In the genomic region with DNA sequence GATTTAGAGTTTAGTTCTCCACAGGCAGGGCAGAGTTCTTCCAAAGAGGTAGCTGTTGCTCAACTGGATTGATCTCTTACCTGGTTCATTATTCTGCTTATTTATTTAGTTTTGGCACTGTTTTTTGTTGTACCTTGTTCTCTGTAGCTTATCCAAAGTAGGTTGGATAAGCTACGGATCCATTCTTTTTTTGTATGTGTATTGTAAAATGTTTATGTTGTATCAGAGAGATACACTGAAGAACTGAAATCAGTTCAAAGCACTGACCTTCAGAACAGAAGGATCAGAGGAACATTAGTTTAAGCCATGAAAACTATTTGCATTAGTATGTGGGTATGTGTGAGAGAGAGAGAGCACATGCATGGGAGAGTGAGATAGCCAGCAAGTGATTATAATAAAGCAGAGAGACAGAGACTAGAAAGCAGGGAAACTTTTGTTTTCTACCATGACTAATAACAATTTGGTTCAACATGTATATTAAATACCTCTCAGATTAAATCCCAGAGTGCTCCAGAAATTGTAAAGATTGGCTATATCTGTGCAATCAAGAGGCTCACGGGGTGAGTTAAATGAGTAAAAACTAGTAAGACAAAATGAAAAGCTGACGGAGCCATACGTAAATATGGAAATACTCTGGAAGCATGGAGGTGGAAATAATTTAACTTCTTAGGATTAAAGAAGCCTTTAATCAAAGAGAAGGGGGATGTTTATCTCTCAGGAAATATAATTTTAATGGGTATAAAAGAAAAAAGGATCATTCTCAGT, we compare ENCODE assay signal across 13 cellular contexts. TPM values are rescaled to one million over a fixed set of nuclear protein-coding genes. Genes with fewer than 3 reads are reported as not detected.
DNase-seq lines count a peak whose midpoint lies in the region; ATAC-seq and TF ChIP-seq lines count a peak whose summit lies in the region.
"Had no signal": no experiment of that assay in that cellular context is flagged by ENCODE, and none has a peak within 500 bp of the region (broad histone marks: within the 10 kb centered on the region; RNA-seq: fewer than 3 reads in every experiment).

No MANE protein-coding gene starts in this region.

- H4K20me1 ChIP-seq in BLaER1 (peaks cover 100% of the 10 kb centered on the region), GM23338 (replicated peaks; ENCODE audit: insufficient read depth) (0 out of 2 replicates have a peak, but pooled peaks cover 14% of the 10 kb centered on the region)

- no peak for TF ChIP-seq CTCF in GM23338 (conservative IDR thresholded peaks at IDR 0.05; ENCODE audit: low read depth in 2 of 2)

- H3K36me3 ChIP-seq in BLaER1 (peaks cover 65% of the 10 kb centered on the region), GM23338 (ENCODE audit: insufficient read depth) (no peaks in the 10 kb centered on the region)
- peaks cover 0 to 3% (median 0%) of the 10 kb centered on the region in 3 experiments for H3K36me3 ChIP-seq in naive thymus-derived CD4-positive, alpha-beta T cell (ENCODE audit: control insufficient read depth in 2 of 3, insufficient read depth in 3 of 3, low read length in 3 of 3)
- H3K36me3 ChIP-seq: ovary had no signal

- DNase-seq in GM23338 (ENCODE audit: low spot score) (no peak), nucleus accumbens (lab: John Stamatoyannopoulos, UW) (no peak), GM19240 (ENCODE audit: insufficient read length, low spot score) (no peak)
- DNase-seq in activated naive CD8-positive, alpha-beta T cell treated with anti-CD3 and anti-CD28 coated beads, Interleukin-2, amount 10 ng/mL, durations not matched to agents 7 days and 5 days, result no peak
- DNase-seq in naive thymus-derived CD4-positive, alpha-beta T cell, result no peak
- DNase-seq in activated effector memory CD4-positive, alpha-beta T cell treated with anti-CD3 and anti-CD28 coated beads, Interleukin-2, amount 50 U/mL, for 16 hours, result no peak
- DNase-seq: head of caudate nucleus, left lung, NCI-H187 treated with DMSO at 0.1 percent for 48 hours, ovary had no signal

- H3K4me1 ChIP-seq in BLaER1, result peaks cover 47% of the 10 kb centered on the region
- H3K4me1 ChIP-seq in GM23338 (ENCODE audit: insufficient read depth), result peaks cover 6% of the 10 kb centered on the region; the same call in 1 of the 2 replicates
- peaks cover 18 to 28% of the 10 kb centered on the region in 2 donors for H3K4me1 ChIP-seq in naive thymus-derived CD4-positive, alpha-beta T cell (ENCODE audit: control insufficient read depth in 2 of 2, insufficient read depth in 2 of 2, low read length in 2 of 2)

- POLR2A ChIA-PET in activated naive CD8-positive, alpha-beta T cell treated with anti-CD3 and anti-CD28 coated beads, Interleukin-2, amount 10 ng/mL, durations not matched to agents 7 days and 5 days (lab: Charles Lee), result interaction anchor here (1.7 kb wide), 1 partner anchor 40 kb away, joined by 5 read pairs; a partner anchor contains a TSS
- POLR2A ChIA-PET in naive thymus-derived CD4-positive, alpha-beta T cell (lab: Charles Lee), result interaction anchor here (0.7 kb wide), 1 partner anchor 1533 kb away, joined by 3 read pairs; no protein-coding TSS in a partner anchor

- H3K36me3 Mint-ChIP-seq in GM23338 (ENCODE audit: low read depth), result peaks cover 10% of the 10 kb centered on the region; the same call in 2 of the 3 replicates
- H3K36me3 Mint-ChIP-seq in activated naive CD8-positive, alpha-beta T cell treated with anti-CD3 and anti-CD28 coated beads, Interleukin-2, amount 10 ng/mL, durations not matched to agents 7 days and 5 days, result peaks cover 30% of the 10 kb centered on the region
- peaks cover 6 to 25% (median 16%) of the 10 kb centered on the region in 5 donors for H3K36me3 Mint-ChIP-seq in naive thymus-derived CD4-positive, alpha-beta T cell

- CTCF ChIA-PET in naive thymus-derived CD4-positive, alpha-beta T cell (lab: Charles Lee), result interaction anchor here (0.7 kb wide), 1 partner anchor 116 kb away, joined by 3 read pairs; no protein-coding TSS in a partner anchor

- H3K79me2 ChIP-seq in GM23338 (replicated peaks; ENCODE audit: insufficient read depth), result peaks cover 71% of the 10 kb centered on the region

- H2AFZ ChIP-seq in GM23338, result no peak overlapping the region

- intact Hi-C loops in naive thymus-derived CD4-positive, alpha-beta T cell (cut with micrococcal nuclease), result no loop called here

- no peak overlapping the region for H3K9ac ChIP-seq in BLaER1

- H3K27me3 Mint-ChIP-seq in GM23338 (ENCODE audit: insufficient read depth, low read depth, poor library complexity), result peaks cover 3% of the 10 kb centered on the region
- no peaks in the 10 kb centered on the region for H3K27me3 Mint-ChIP-seq in activated naive CD8-positive, alpha-beta T cell treated with anti-CD3 and anti-CD28 coated beads, Interleukin-2, amount 10 ng/mL, durations not matched to agents 7 days and 5 days
- no peaks in the 10 kb centered on the region for H3K27me3 Mint-ChIP-seq in naive thymus-derived CD4-positive, alpha-beta T cell

- H3K27me3 ChIP-seq in BLaER1 (no peaks in the 10 kb centered on the region), GM23338 (ENCODE audit: insufficient read depth) (no peaks in the 10 kb centered on the region)
- no peaks in the 10 kb centered on the region for H3K27me3 ChIP-seq in naive thymus-derived CD4-positive, alpha-beta T cell (ENCODE audit: control insufficient read depth in 2 of 2, insufficient read depth in 2 of 2, low read length in 2 of 2)
- H3K27me3 ChIP-seq: left lung, ovary had no signal

- peak overlapping the region; percentile 79 for H3K4me2 ChIP-seq in BLaER1
- H3K4me2 ChIP-seq in GM23338, result no peak overlapping the region

- H3K4me3 Mint-ChIP-seq in GM23338, result no peak overlapping the region
- no peak overlapping the region for H3K4me3 Mint-ChIP-seq in activated naive CD8-positive, alpha-beta T cell treated with anti-CD3 and anti-CD28 coated beads, Interleukin-2, amount 10 ng/mL, durations not matched to agents 7 days and 5 days
- H3K4me3 Mint-ChIP-seq in naive thymus-derived CD4-positive, alpha-beta T cell, result peak overlapping the region in 5 of 10 donors; percentile 14 to 42 (median 29)

- 0 out of 2 replicates have a peak overlapping the region, but pooled peaks have one; percentile 3 for H3K27ac ChIP-seq in BLaER1
- no peak overlapping the region for H3K27ac ChIP-seq in GM23338 (ENCODE audit: low read depth)
- no peak overlapping the region for H3K27ac ChIP-seq in naive thymus-derived CD4-positive, alpha-beta T cell (ENCODE audit: low read depth, low read length)
- H3K27ac ChIP-seq: ovary had no signal

- H3F3A ChIP-seq in GM23338 (replicated peaks; ENCODE audit: low read depth), result no peaks in the 10 kb centered on the region

- no peaks in the 10 kb centered on the region for H3K9me3 Mint-ChIP-seq in GM23338
- no peaks in the 10 kb centered on the region for H3K9me3 Mint-ChIP-seq in activated naive CD8-positive, alpha-beta T cell treated with anti-CD3 and anti-CD28 coated beads, Interleukin-2, amount 10 ng/mL, durations not matched to agents 7 days and 5 days
- H3K9me3 Mint-ChIP-seq in naive thymus-derived CD4-positive, alpha-beta T cell, result no peaks in the 10 kb centered on the region
- H3K9me3 Mint-ChIP-seq: activated T-helper 2 cell treated with anti-CD3 and anti-CD28 coated beads, Interferon-gamma antibody, Interleukin-2, Interleukin-4, amounts not matched to agents 10 μg/mL and 5 μg/mL and 100 μg/mL, durations not matched to agents 14 hours and 24 hours and 36 hours had no signal

- H3K4me3 ChIP-seq in BLaER1, result no peak overlapping the region
- no peak overlapping the region for H3K4me3 ChIP-seq in GM23338
- H3K4me3 ChIP-seq in naive thymus-derived CD4-positive, alpha-beta T cell (ENCODE audit: low read length), result no peak overlapping the region
- H3K4me3 ChIP-seq: left lung, ovary had no signal

- ATAC-seq in GM23338 (no peak), HG02678 (IDR thresholded peaks at IDR 0.05; ENCODE audit: unreplicated experiment) (no peak)
- no peak for ATAC-seq in activated naive CD8-positive, alpha-beta T cell treated with anti-CD3 and anti-CD28 coated beads, Interleukin-2, amount 10 ng/mL, durations not matched to agents 7 days and 5 days (ENCODE audit: low read depth)
- ATAC-seq in naive thymus-derived CD4-positive, alpha-beta T cell, result no peak
- ATAC-seq: left lung had no signal

- no peaks in the 10 kb centered on the region for H3K9me3 ChIP-seq in BLaER1
- no peaks in the 10 kb centered on the region for H3K9me3 ChIP-seq in naive thymus-derived CD4-positive, alpha-beta T cell (ENCODE audit: control insufficient read depth in 2 of 3, low read length in 3 of 3)
- H3K9me3 ChIP-seq: left lung, ovary had no signal

- no peaks in the 10 kb centered on the region for H3K9me2 ChIP-seq in GM23338 (ENCODE audit: insufficient read depth)

- H3K4me1 Mint-ChIP-seq in GM23338, result peaks cover 16% of the 10 kb centered on the region
- peaks cover 31% of the 10 kb centered on the region for H3K4me1 Mint-ChIP-seq in activated naive CD8-positive, alpha-beta T cell treated with anti-CD3 and anti-CD28 coated beads, Interleukin-2, amount 10 ng/mL, durations not matched to agents 7 days and 5 days
- peaks cover 23 to 72% (median 60%) of the 10 kb centered on the region in 7 donors for H3K4me1 Mint-ChIP-seq in naive thymus-derived CD4-positive, alpha-beta T cell

- peak overlapping the region; percentile 29; the same call in 1 of the 2 replicates for H3K27ac Mint-ChIP-seq in GM23338
- H3K27ac Mint-ChIP-seq in activated naive CD8-positive, alpha-beta T cell treated with anti-CD3 and anti-CD28 coated beads, Interleukin-2, amount 10 ng/mL, durations not matched to agents 7 days and 5 days, result peak overlapping the region; percentile 18
- H3K27ac Mint-ChIP-seq in naive thymus-derived CD4-positive, alpha-beta T cell, result peak overlapping the region in 8 of 9 donors; percentile 2 to 82 (median 38)
- H3K27ac Mint-ChIP-seq: activated T-helper 2 cell treated with anti-CD3 and anti-CD28 coated beads, Interferon-gamma antibody, Interleukin-2, Interleukin-4, amounts not matched to agents 10 μg/mL and 5 μg/mL and 100 μg/mL, durations not matched to agents 14 hours and 24 hours and 36 hours had no signal

TF ChIP-seq in GM23338, 12 proteins besides CTCF, POLR2A, EP300 and RAD21 (continues in another document):
- no peak for TF ChIP-seq EZH2 (IDR thresholded peaks at IDR 0.05; ENCODE audit: low read depth, unreplicated experiment)
- TF ChIP-seq EZH2phosphoT487 (IDR thresholded peaks at IDR 0.05; ENCODE audit: unreplicated experiment), result no peak
- TF ChIP-seq CREB1 (CRISPR knock-in tag; IDR thresholded peaks at IDR 0.05; ENCODE audit: low read depth), result no peak
- no peak for TF ChIP-seq ZNF114 (CRISPR knock-in tag; IDR thresholded peaks at IDR 0.05)
- TF ChIP-seq POLR2AphosphoS5 (IDR thresholded peaks at IDR 0.05; ENCODE audit: low read depth), result no peak
- TF ChIP-seq ZNF331 (CRISPR knock-in tag; IDR thresholded peaks at IDR 0.05; ENCODE audit: low read depth), result no peak
- no peak for TF ChIP-seq JUNB (IDR thresholded peaks at IDR 0.05; ENCODE audit: unreplicated experiment)

RNA-seq across cellular contexts. Expression of a gene that starts 40.2 kb away (rescaled TPM):
- total RNA-seq in GM23338 (2014; rRNA removed; shearing (Covaris generic)), result 24.9 and 31.6 TPM in 2 replicates
- polyA plus RNA-seq in GM23338 (2016; fragmentation: Nextera tagmentation; extraction: Ambion mirVana), result 16.1 and 16.4 TPM in 2 replicates
- 10 to 100 TPM; 57.4 to 59.7 TPM for total RNA-seq in activated naive CD8-positive, alpha-beta T cell treated with anti-CD3 and anti-CD28 coated beads, Interleukin-2, amount 10 ng/mL, durations not matched to agents 7 days and 5 days
- total RNA-seq in naive thymus-derived CD4-positive, alpha-beta T cell, result 10 to 100 TPM; 50.8 to 70.4 (median 60.5) TPM
- polyA plus RNA-seq in naive thymus-derived CD4-positive, alpha-beta T cell, result 10 to 100 TPM; 14.6 to 21.6 TPM
